Comparison of ENCODE assay signal across 1 cellular context in the genomic region with DNA sequence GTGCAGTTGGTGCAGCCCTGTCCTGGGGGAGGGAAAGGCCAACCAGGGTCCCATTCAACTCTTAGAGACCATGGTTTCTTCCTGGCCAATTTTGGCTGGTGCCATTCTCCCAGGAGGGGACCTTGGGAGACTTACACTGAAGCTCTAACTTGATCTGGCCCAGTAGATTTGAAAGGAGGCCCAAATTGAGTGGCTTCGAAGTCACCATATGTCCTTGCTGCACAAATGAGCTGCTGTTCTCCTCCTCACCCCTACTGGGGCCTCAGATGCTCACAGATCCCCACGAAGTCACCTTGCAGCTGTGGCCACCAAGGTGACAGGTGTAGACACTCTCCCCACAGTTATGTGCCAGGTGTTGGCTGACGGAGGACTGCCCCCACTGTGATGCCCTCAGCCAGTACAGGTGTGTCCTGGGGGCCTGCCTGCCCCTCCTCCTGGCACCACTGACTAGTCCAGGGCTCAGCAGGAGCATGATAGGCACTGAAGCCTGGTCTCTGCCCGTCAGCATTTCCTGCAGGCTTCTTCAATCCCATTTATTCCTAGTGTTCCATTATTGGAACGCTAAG.
TF ChIP-seq lines count a peak whose summit lies in the region.

No MANE protein-coding gene starts in this region.

TF ChIP-seq in HepG2, 621 proteins besides CTCF, POLR2A, EP300 and RAD21 (continued from another document and continues in another):
- TF ChIP-seq, protein P1, sequence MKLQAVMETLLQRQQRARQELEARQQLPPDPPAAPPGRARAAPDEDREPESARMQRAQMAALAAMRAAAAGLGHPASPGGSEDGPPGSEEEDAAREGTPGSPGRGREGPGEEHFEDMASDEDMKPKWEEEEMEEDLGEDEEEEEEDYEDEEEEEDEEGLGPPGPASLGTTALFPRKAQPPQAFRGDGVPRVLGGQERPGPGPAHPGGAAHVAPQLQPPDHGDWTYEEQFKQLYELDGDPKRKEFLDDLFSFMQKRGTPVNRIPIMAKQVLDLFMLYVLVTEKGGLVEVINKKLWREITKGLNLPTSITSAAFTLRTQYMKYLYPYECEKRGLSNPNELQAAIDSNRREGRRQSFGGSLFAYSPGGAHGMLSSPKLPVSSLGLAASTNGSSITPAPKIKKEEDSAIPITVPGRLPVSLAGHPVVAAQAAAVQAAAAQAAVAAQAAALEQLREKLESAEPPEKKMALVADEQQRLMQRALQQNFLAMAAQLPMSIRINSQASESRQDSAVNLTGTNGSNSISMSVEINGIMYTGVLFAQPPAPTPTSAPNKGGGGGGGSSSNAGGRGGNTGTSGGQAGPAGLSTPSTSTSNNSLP (IDR thresholded peaks at IDR 0.05; ENCODE audit: low read depth, low read length) = no peak
- TF ChIP-seq ZNF616 (CRISPR knock-in tag; IDR thresholded peaks at IDR 0.05; ENCODE audit: low read depth) (0 out of 2 replicates have a peak, but pooled peaks have one; percentile 54), ZKSCAN5 (CRISPR knock-in tag; IDR thresholded peaks at IDR 0.05) (no peak), SIN3A (IDR thresholded peaks at IDR 0.05; ENCODE audit: borderline replicate concordance, low read depth, low read length) (no peak), ELF1 (CRISPR knock-in tag; IDR thresholded peaks at IDR 0.05) (no peak), ZFAT (CRISPR knock-in tag; conservative IDR thresholded peaks at IDR 0.05) (no peak), KMT2B (CRISPR knock-in tag; IDR thresholded peaks at IDR 0.05) (no peak), HIVEP1 (CRISPR knock-in tag; IDR thresholded peaks at IDR 0.05) (0 out of 2 replicates have a peak, but pooled peaks have one; percentile 25), DR1 (CRISPR knock-in tag; IDR thresholded peaks at IDR 0.05) (no peak), TARDBP (CRISPR knock-in tag; IDR thresholded peaks at IDR 0.05) (0 out of 2 replicates have a peak, but pooled peaks have one; percentile 20), ZSCAN25 (CRISPR knock-in tag; IDR thresholded peaks at IDR 0.05) (peak; percentile 59; the same call in 1 of the 2 replicates), ZNF274 (CRISPR knock-in tag; IDR thresholded peaks at IDR 0.05) (peak; percentile 56; the same call in 1 of the 2 replicates), ZNF124 (CRISPR knock-in tag; IDR thresholded peaks at IDR 0.05) (no peak), ZNF563 (CRISPR knock-in tag; IDR thresholded peaks at IDR 0.05) (no peak), JUNB (CRISPR knock-in tag; IDR thresholded peaks at IDR 0.05; ENCODE audit: borderline replicate concordance) (no peak), PAX8 (CRISPR knock-in tag; IDR thresholded peaks at IDR 0.05; ENCODE audit: borderline replicate concordance) (no peak), SNAI1 (CRISPR knock-in tag; IDR thresholded peaks at IDR 0.05; ENCODE audit: borderline replicate concordance) (no peak), ZNF337 (CRISPR knock-in tag; IDR thresholded peaks at IDR 0.05; ENCODE audit: borderline replicate concordance, low read depth) (no peak), KDM6A (CRISPR knock-in tag; IDR thresholded peaks at IDR 0.05; ENCODE audit: low read depth) (no peak), RFX1 (IDR thresholded peaks at IDR 0.05) (no peak)
- TF ChIP-seq, protein P2, sequence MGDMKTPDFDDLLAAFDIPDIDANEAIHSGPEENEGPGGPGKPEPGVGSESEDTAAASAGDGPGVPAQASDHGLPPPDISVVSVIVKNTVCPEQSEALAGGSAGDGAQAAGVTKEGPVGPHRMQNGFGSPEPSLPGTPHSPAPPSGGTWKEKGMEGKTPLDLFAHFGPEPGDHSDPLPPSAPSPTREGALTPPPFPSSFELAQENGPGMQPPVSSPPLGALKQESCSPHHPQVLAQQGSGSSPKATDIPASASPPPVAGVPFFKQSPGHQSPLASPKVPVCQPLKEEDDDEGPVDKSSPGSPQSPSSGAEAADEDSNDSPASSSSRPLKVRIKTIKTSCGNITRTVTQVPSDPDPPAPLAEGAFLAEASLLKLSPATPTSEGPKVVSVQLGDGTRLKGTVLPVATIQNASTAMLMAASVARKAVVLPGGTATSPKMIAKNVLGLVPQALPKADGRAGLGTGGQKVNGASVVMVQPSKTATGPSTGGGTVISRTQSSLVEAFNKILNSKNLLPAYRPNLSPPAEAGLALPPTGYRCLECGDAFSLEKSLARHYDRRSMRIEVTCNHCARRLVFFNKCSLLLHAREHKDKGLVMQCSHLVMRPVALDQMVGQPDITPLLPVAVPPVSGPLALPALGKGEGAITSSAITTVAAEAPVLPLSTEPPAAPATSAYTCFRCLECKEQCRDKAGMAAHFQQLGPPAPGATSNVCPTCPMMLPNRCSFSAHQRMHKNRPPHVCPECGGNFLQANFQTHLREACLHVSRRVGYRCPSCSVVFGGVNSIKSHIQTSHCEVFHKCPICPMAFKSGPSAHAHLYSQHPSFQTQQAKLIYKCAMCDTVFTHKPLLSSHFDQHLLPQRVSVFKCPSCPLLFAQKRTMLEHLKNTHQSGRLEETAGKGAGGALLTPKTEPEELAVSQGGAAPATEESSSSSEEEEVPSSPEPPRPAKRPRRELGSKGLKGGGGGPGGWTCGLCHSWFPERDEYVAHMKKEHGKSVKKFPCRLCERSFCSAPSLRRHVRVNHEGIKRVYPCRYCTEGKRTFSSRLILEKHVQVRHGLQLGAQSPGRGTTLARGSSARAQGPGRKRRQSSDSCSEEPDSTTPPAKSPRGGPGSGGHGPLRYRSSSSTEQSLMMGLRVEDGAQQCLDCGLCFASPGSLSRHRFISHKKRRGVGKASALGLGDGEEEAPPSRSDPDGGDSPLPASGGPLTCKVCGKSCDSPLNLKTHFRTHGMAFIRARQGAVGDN (CRISPR knock-in tag; IDR thresholded peaks at IDR 0.05) = peak; percentile 80
- TF ChIP-seq, protein P3, sequence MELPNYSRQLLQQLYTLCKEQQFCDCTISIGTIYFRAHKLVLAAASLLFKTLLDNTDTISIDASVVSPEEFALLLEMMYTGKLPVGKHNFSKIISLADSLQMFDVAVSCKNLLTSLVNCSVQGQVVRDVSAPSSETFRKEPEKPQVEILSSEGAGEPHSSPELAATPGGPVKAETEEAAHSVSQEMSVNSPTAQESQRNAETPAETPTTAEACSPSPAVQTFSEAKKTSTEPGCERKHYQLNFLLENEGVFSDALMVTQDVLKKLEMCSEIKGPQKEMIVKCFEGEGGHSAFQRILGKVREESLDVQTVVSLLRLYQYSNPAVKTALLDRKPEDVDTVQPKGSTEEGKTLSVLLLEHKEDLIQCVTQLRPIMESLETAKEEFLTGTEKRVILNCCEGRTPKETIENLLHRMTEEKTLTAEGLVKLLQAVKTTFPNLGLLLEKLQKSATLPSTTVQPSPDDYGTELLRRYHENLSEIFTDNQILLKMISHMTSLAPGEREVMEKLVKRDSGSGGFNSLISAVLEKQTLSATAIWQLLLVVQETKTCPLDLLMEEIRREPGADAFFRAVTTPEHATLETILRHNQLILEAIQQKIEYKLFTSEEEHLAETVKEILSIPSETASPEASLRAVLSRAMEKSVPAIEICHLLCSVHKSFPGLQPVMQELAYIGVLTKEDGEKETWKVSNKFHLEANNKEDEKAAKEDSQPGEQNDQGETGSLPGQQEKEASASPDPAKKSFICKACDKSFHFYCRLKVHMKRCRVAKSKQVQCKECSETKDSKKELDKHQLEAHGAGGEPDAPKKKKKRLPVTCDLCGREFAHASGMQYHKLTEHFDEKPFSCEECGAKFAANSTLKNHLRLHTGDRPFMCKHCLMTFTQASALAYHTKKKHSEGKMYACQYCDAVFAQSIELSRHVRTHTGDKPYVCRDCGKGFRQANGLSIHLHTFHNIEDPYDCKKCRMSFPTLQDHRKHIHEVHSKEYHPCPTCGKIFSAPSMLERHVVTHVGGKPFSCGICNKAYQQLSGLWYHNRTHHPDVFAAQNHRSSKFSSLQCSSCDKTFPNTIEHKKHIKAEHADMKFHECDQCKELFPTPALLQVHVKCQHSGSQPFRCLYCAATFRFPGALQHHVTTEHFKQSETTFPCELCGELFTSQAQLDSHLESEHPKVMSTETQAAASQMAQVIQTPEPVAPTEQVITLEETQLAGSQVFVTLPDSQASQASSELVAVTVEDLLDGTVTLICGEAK (IDR thresholded peaks at IDR 0.05) = no peak
- TF ChIP-seq, protein P3 (CRISPR knock-in tag; IDR thresholded peaks at IDR 0.05) = no peak
- TF ChIP-seq, protein P4, sequence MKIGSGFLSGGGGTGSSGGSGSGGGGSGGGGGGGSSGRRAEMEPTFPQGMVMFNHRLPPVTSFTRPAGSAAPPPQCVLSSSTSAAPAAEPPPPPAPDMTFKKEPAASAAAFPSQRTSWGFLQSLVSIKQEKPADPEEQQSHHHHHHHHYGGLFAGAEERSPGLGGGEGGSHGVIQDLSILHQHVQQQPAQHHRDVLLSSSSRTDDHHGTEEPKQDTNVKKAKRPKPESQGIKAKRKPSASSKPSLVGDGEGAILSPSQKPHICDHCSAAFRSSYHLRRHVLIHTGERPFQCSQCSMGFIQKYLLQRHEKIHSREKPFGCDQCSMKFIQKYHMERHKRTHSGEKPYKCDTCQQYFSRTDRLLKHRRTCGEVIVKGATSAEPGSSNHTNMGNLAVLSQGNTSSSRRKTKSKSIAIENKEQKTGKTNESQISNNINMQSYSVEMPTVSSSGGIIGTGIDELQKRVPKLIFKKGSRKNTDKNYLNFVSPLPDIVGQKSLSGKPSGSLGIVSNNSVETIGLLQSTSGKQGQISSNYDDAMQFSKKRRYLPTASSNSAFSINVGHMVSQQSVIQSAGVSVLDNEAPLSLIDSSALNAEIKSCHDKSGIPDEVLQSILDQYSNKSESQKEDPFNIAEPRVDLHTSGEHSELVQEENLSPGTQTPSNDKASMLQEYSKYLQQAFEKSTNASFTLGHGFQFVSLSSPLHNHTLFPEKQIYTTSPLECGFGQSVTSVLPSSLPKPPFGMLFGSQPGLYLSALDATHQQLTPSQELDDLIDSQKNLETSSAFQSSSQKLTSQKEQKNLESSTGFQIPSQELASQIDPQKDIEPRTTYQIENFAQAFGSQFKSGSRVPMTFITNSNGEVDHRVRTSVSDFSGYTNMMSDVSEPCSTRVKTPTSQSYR (CRISPR knock-in tag; IDR thresholded peaks at IDR 0.05; ENCODE audit: borderline replicate concordance) = no peak
- TF ChIP-seq, protein P5, sequence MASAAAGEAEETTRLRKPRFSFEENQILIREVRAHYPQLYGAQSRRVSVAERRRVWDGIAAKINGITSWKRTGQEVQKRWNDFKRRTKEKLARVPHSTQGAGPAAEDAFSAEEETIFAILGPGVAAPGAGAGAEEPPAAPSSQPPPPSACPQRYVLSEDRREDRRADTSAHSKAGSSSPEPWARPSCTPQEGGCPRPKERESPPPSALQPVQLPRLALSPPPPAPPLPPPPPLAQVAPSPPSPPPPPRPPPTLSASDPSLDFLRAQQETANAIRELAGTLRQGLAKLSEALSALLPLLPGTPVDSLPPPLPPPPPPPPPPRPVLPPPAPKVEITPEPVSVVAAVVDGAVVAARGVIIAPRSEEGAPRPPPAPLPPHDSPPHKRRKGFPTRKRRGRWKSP (CRISPR knock-in tag; IDR thresholded peaks at IDR 0.05) = peak; percentile 28; the same call in 1 of the 2 replicates
- TF ChIP-seq, protein P6, sequence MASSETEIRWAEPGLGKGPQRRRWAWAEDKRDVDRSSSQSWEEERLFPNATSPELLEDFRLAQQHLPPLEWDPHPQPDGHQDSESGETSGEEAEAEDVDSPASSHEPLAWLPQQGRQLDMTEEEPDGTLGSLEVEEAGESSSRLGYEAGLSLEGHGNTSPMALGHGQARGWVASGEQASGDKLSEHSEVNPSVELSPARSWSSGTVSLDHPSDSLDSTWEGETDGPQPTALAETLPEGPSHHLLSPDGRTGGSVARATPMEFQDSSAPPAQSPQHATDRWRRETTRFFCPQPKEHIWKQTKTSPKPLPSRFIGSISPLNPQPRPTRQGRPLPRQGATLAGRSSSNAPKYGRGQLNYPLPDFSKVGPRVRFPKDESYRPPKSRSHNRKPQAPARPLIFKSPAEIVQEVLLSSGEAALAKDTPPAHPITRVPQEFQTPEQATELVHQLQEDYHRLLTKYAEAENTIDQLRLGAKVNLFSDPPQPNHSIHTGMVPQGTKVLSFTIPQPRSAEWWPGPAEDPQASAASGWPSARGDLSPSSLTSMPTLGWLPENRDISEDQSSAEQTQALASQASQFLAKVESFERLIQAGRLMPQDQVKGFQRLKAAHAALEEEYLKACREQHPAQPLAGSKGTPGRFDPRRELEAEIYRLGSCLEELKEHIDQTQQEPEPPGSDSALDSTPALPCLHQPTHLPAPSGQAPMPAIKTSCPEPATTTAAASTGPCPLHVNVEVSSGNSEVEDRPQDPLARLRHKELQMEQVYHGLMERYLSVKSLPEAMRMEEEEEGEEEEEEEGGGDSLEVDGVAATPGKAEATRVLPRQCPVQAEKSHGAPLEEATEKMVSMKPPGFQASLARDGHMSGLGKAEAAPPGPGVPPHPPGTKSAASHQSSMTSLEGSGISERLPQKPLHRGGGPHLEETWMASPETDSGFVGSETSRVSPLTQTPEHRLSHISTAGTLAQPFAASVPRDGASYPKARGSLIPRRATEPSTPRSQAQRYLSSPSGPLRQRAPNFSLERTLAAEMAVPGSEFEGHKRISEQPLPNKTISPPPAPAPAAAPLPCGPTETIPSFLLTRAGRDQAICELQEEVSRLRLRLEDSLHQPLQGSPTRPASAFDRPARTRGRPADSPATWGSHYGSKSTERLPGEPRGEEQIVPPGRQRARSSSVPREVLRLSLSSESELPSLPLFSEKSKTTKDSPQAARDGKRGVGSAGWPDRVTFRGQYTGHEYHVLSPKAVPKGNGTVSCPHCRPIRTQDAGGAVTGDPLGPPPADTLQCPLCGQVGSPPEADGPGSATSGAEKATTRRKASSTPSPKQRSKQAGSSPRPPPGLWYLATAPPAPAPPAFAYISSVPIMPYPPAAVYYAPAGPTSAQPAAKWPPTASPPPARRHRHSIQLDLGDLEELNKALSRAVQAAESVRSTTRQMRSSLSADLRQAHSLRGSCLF (CRISPR knock-in tag; IDR thresholded peaks at IDR 0.05; ENCODE audit: borderline replicate concordance) = no peak
